1 cellular context compared by ENCODE assay signal in genomic region chr1:26275580-26276431, GRCh38.
TF ChIP-seq lines count a peak whose summit lies in the region.

No MANE protein-coding gene starts in this region.

TF ChIP-seq in K562, 482 proteins besides CTCF, POLR2A, EP300 and RAD21 (continued from another document and continues in another):
- no peak for TF ChIP-seq RERE (CRISPR knock-in tag; IDR thresholded peaks at IDR 0.05; ENCODE audit: borderline replicate concordance)
- no peak for TF ChIP-seq ZNF696 (CRISPR knock-in tag; conservative IDR thresholded peaks at IDR 0.05)
- no peak for TF ChIP-seq ZNF445 (CRISPR knock-in tag; IDR thresholded peaks at IDR 0.05; ENCODE audit: low read depth)
- no peak for TF ChIP-seq PBX2 (CRISPR knock-in tag; IDR thresholded peaks at IDR 0.05; ENCODE audit: low read depth)
- TF ChIP-seq PBX2 (tag; conservative IDR thresholded peaks at IDR 0.05; ENCODE audit: low read depth), result no peak
- TF ChIP-seq KDM5B (IDR thresholded peaks at IDR 0.05; ENCODE audit: insufficient replicate concordance, low read depth, low read length), result no peak
- TF ChIP-seq MTA1 (IDR thresholded peaks at IDR 0.05; ENCODE audit: borderline replicate concordance), result no peak; the same call in 1 of the 2 replicates
- no peak for TF ChIP-seq THRB (CRISPR knock-in tag; conservative IDR thresholded peaks at IDR 0.05)
- 0 out of 2 replicates have a peak, but pooled peaks have one; percentile 9 for TF ChIP-seq ZNF75A (CRISPR knock-in tag; IDR thresholded peaks at IDR 0.05)
- TF ChIP-seq SNRNP70 (optimal IDR thresholded peaks at IDR 0.05; ENCODE audit: low read depth, low read length), result no peak
- TF ChIP-seq ZNF143 (CRISPR knock-in tag; IDR thresholded peaks at IDR 0.05), result no peak
- peak; percentile 79 for TF ChIP-seq MGA (IDR thresholded peaks at IDR 0.05)
- no peak for TF ChIP-seq KHSRP (IDR thresholded peaks at IDR 0.05)
- TF ChIP-seq KDM2B (CRISPR knock-in tag; IDR thresholded peaks at IDR 0.05), result no peak
- TF ChIP-seq ZBTB11 (CRISPR knock-in tag; IDR thresholded peaks at IDR 0.05), result peak in 1 of 3 experiments; percentile 29; a peak in 1 of 6 replicates
- peak; percentile 43 for TF ChIP-seq E2F8 (IDR thresholded peaks at IDR 0.05; ENCODE audit: low read depth, partially characterized antibody)
- peak in 1 of 2 experiments; percentile 70; a peak in 2 of 4 replicates for TF ChIP-seq HDAC1 (IDR thresholded peaks at IDR 0.05)
- no peak for TF ChIP-seq PRPF4 (IDR thresholded peaks at IDR 0.05; ENCODE audit: insufficient read depth, low read depth, low read length, poor library complexity, severe bottlenecking)
- TF ChIP-seq BMI1 (IDR thresholded peaks at IDR 0.05; ENCODE audit: low read length), result no peak
- no peak for TF ChIP-seq ZNF436 (CRISPR knock-in tag; IDR thresholded peaks at IDR 0.05)
- TF ChIP-seq IRF9 (tag; IDR thresholded peaks at IDR 0.05), result no peak
- TF ChIP-seq PML (IDR thresholded peaks at IDR 0.05; ENCODE audit: low read length), result 0 out of 2 replicates have a peak, but pooled peaks have one; percentile 36
